ENCODE assay signal across 10 cellular contexts in genomic region chr14:54709444-54709843, GRCh38.
DNase-seq lines count a peak whose midpoint lies in the region; ATAC-seq and TF ChIP-seq lines count a peak whose summit lies in the region.
"Had no signal": no experiment of that assay in that cellular context is flagged by ENCODE, and none has a peak within 500 bp of the region (broad histone marks: within the 10 kb centered on the region; RNA-seq: fewer than 3 reads in every experiment).

No MANE protein-coding gene starts in this region.

- no peaks in the 10 kb centered on the region for H3K27me3 ChIP-seq in sigmoid colon
- H3K27me3 ChIP-seq: ovary had no signal

- H3K4me3 ChIP-seq in sigmoid colon = no peak overlapping the region
- H3K4me3 ChIP-seq: ovary had no signal

- H3K36me3 Mint-ChIP-seq in activated CD4-positive, alpha-beta T cell treated with anti-CD3 and anti-CD28 coated beads for 36 hours (ENCODE audit: low read depth) = no peaks in the 10 kb centered on the region
- peaks cover 5% of the 10 kb centered on the region for H3K36me3 Mint-ChIP-seq in activated CD4-positive, alpha-beta T cell treated with anti-CD3 and anti-CD28 coated beads, Interleukin-2, amount 10 ng/mL, durations not matched to agents 24 days and 14 days (ENCODE audit: low read depth)
- peaks cover 8% of the 10 kb centered on the region for H3K36me3 Mint-ChIP-seq in stimulated activated naive CD8-positive, alpha-beta T cell treated with anti-CD3 and anti-CD28 coated beads, Interleukin-15, Interleukin-2, amounts not matched to agents 100 ng/mL and 50 ng/mL, for 24 hours (ENCODE audit: low read depth)
- H3K36me3 Mint-ChIP-seq: immature natural killer cell had no signal

- H3K4me1 Mint-ChIP-seq in activated CD4-positive, alpha-beta T cell treated with anti-CD3 and anti-CD28 coated beads for 36 hours = peaks cover 18% of the 10 kb centered on the region
- H3K4me1 Mint-ChIP-seq in activated CD4-positive, alpha-beta T cell treated with anti-CD3 and anti-CD28 coated beads, Interleukin-2, amount 10 ng/mL, durations not matched to agents 24 days and 14 days = peaks cover 12% of the 10 kb centered on the region
- peaks cover 23% of the 10 kb centered on the region for H3K4me1 Mint-ChIP-seq in stimulated activated naive CD8-positive, alpha-beta T cell treated with anti-CD3 and anti-CD28 coated beads, Interleukin-15, Interleukin-2, amounts not matched to agents 100 ng/mL and 50 ng/mL, for 24 hours (ENCODE audit: low read depth)
- H3K4me1 Mint-ChIP-seq: immature natural killer cell had no signal

- no peak for TF ChIP-seq POLR2A in sigmoid colon (IDR thresholded peaks at IDR 0.05)

- H3K9me3 ChIP-seq in sigmoid colon = no peaks in the 10 kb centered on the region
- H3K9me3 ChIP-seq: ovary had no signal

- intact Hi-C loops in activated CD4-positive, alpha-beta T cell treated with anti-CD3 and anti-CD28 coated beads for 36 hours (cut with DNase I, micrococcal nuclease) = no loop called here
- intact Hi-C loops in activated CD4-positive, alpha-beta T cell treated with anti-CD3 and anti-CD28 coated beads, Interleukin-2, amount 10 ng/mL, durations not matched to agents 24 days and 14 days (cut with micrococcal nuclease) = no loop called here
- intact Hi-C loops in sigmoid colon (cut with DNase I) = no loop called here

- no peaks in the 10 kb centered on the region for H3K9me3 Mint-ChIP-seq in activated CD4-positive, alpha-beta T cell treated with anti-CD3 and anti-CD28 coated beads for 36 hours (ENCODE audit: low read depth)
- H3K9me3 Mint-ChIP-seq in activated CD4-positive, alpha-beta T cell treated with anti-CD3 and anti-CD28 coated beads, Interleukin-2, amount 10 ng/mL, durations not matched to agents 24 days and 14 days = peaks cover 5% of the 10 kb centered on the region
- peaks cover 4% of the 10 kb centered on the region for H3K9me3 Mint-ChIP-seq in stimulated activated naive CD8-positive, alpha-beta T cell treated with anti-CD3 and anti-CD28 coated beads, Interleukin-15, Interleukin-2, amounts not matched to agents 100 ng/mL and 50 ng/mL, for 24 hours
- H3K9me3 Mint-ChIP-seq: immature natural killer cell had no signal

- no peak for TF ChIP-seq EP300 in sigmoid colon (IDR thresholded peaks at IDR 0.05)

- ATAC-seq in activated CD4-positive, alpha-beta T cell treated with anti-CD3 and anti-CD28 coated beads for 36 hours = peak; percentile 96
- peak; percentile 86 for ATAC-seq in GM21723 (IDR thresholded peaks at IDR 0.05; ENCODE audit: unreplicated experiment)
- ATAC-seq in HG03460 (IDR thresholded peaks at IDR 0.05; ENCODE audit: unreplicated experiment) = peak; percentile 77

- H3K27ac ChIP-seq in sigmoid colon = peak overlapping the region in 2 of 4 donors; percentile 15 to 78
- H3K27ac ChIP-seq: ovary had no signal

- H3K36me3 ChIP-seq in sigmoid colon = no peaks in the 10 kb centered on the region
- H3K36me3 ChIP-seq: ovary had no signal

- WGBS in sigmoid colon, 2 donors = 70 to 74% methylated on average over 2 of the region's 2 CpGs

- H3K4me1 ChIP-seq in sigmoid colon = peaks cover 0 to 60% (median 41%) of the 10 kb centered on the region in 4 donors

- H3K27ac Mint-ChIP-seq in activated CD4-positive, alpha-beta T cell treated with anti-CD3 and anti-CD28 coated beads for 36 hours = no peak overlapping the region
- H3K27ac Mint-ChIP-seq in activated CD4-positive, alpha-beta T cell treated with anti-CD3 and anti-CD28 coated beads, Interleukin-2, amount 10 ng/mL, durations not matched to agents 24 days and 14 days = no peak overlapping the region
- H3K27ac Mint-ChIP-seq in stimulated activated naive CD8-positive, alpha-beta T cell treated with anti-CD3 and anti-CD28 coated beads, Interleukin-15, Interleukin-2, amounts not matched to agents 100 ng/mL and 50 ng/mL, for 24 hours = peak overlapping the region; percentile 53
- H3K27ac Mint-ChIP-seq: immature natural killer cell had no signal

- no peak for TF ChIP-seq CTCF in sigmoid colon (IDR thresholded peaks at IDR 0.05)

- H3K27me3 Mint-ChIP-seq in activated CD4-positive, alpha-beta T cell treated with anti-CD3 and anti-CD28 coated beads for 36 hours = peaks cover 4% of the 10 kb centered on the region
- peaks cover 5% of the 10 kb centered on the region for H3K27me3 Mint-ChIP-seq in activated CD4-positive, alpha-beta T cell treated with anti-CD3 and anti-CD28 coated beads, Interleukin-2, amount 10 ng/mL, durations not matched to agents 24 days and 14 days
- H3K27me3 Mint-ChIP-seq in stimulated activated naive CD8-positive, alpha-beta T cell treated with anti-CD3 and anti-CD28 coated beads, Interleukin-15, Interleukin-2, amounts not matched to agents 100 ng/mL and 50 ng/mL, for 24 hours = no peaks in the 10 kb centered on the region

- no peak for DNase-seq in activated CD4-positive, alpha-beta T cell treated with anti-CD3 and anti-CD28 coated beads for 36 hours
- no peak for DNase-seq in activated CD4-positive, alpha-beta T cell treated with anti-CD3 and anti-CD28 coated beads, Interleukin-2, amount 10 ng/mL, durations not matched to agents 24 days and 14 days
- DNase-seq in SHP77 treated with DMSO at 0.1 percent for 48 hours (lab: John Stamatoyannopoulos, UW) (no peak), HuH-7.5 (ENCODE audit: low spot score) (no peak), sigmoid colon (no peak)
- DNase-seq: immature natural killer cell, ovary had no signal

- CTCF ChIA-PET in activated CD4-positive, alpha-beta T cell treated with anti-CD3 and anti-CD28 coated beads for 36 hours (lab: Charles Lee) = interaction anchor here (0.7 kb wide), 1 partner anchor 104 kb away, joined by 3 read pairs; no protein-coding TSS in a partner anchor

- POLR2A ChIA-PET in activated CD4-positive, alpha-beta T cell treated with anti-CD3 and anti-CD28 coated beads for 36 hours (lab: Charles Lee) = no interaction called here

- no peak overlapping the region for H3K4me3 Mint-ChIP-seq in activated CD4-positive, alpha-beta T cell treated with anti-CD3 and anti-CD28 coated beads for 36 hours
- no peak overlapping the region for H3K4me3 Mint-ChIP-seq in activated CD4-positive, alpha-beta T cell treated with anti-CD3 and anti-CD28 coated beads, Interleukin-2, amount 10 ng/mL, durations not matched to agents 24 days and 14 days
- no peak overlapping the region for H3K4me3 Mint-ChIP-seq in stimulated activated naive CD8-positive, alpha-beta T cell treated with anti-CD3 and anti-CD28 coated beads, Interleukin-15, Interleukin-2, amounts not matched to agents 100 ng/mL and 50 ng/mL, for 24 hours
- H3K4me3 Mint-ChIP-seq: immature natural killer cell had no signal
